Comparison of ENCODE assay signal across 9 cellular contexts in genomic region chr14:55448146-55448614, GRCh38. TPM values are rescaled to one million over a fixed set of nuclear protein-coding genes. Genes with fewer than 3 reads are reported as not detected.
DNase-seq lines count a peak whose midpoint lies in the region; TF ChIP-seq lines count a peak whose summit lies in the region.
"Had no signal": no experiment of that assay in that cellular context is flagged by ENCODE, and none has a peak within 500 bp of the region (broad histone marks: within the 10 kb centered on the region; RNA-seq: fewer than 3 reads in every experiment).

No MANE protein-coding gene starts in this region.

- no peaks in the 10 kb centered on the region for H3K27me3 ChIP-seq in WERI-Rb-1 (ENCODE audit: insufficient read depth, low read depth, severe bottlenecking)
- no peaks in the 10 kb centered on the region for H3K27me3 ChIP-seq in kidney epithelial cell (ENCODE audit: control insufficient read depth, insufficient read depth, low read length)
- no peaks in the 10 kb centered on the region for H3K27me3 ChIP-seq in vagina

- no peak for TF ChIP-seq CTCF in WERI-Rb-1 (IDR thresholded peaks at IDR 0.05; ENCODE audit: low read depth, low read length)
- TF ChIP-seq CTCF in kidney epithelial cell (IDR thresholded peaks at IDR 0.05; ENCODE audit: insufficient read depth, low read length, poor library complexity, severe bottlenecking), result no peak
- TF ChIP-seq CTCF in vagina (IDR thresholded peaks at IDR 0.05), result no peak

- DNase-seq in AG08395 (ENCODE audit: low spot score) (peak; percentile 89), HCEC 1CT (peak; percentile 87), WERI-Rb-1 (peak; percentile 33), kidney epithelial cell (ENCODE audit: low read depth) (peak; percentile 91), D341Med (ENCODE audit: low spot score) (no peak), vagina (ENCODE audit: extremely low spot score in 2 of 2) (no peak), NCI-H1417 treated with DMSO at 0.1 percent for 48 hours (lab: John Stamatoyannopoulos, UW) (no peak), UCSD-AML1 (lab: John Stamatoyannopoulos, UW; ENCODE audit: unreplicated experiment) (no peak)
- DNase-seq: T-helper 17 cell had no signal

- H3K9me3 ChIP-seq in WERI-Rb-1 (ENCODE audit: severe bottlenecking) (no peaks in the 10 kb centered on the region), vagina (no peaks in the 10 kb centered on the region)

- H3K4me1 ChIP-seq in vagina, result peaks cover 26% of the 10 kb centered on the region

- no peak for TF ChIP-seq POLR2A in vagina (IDR thresholded peaks at IDR 0.05)

- H3K36me3 ChIP-seq in WERI-Rb-1 (no peaks in the 10 kb centered on the region), kidney epithelial cell (ENCODE audit: control insufficient read depth, insufficient read depth, low read length) (no peaks in the 10 kb centered on the region), vagina (no peaks in the 10 kb centered on the region)

- H3K4me3 ChIP-seq in WERI-Rb-1 (ENCODE audit: low read depth, low read length), result no peak overlapping the region
- H3K4me3 ChIP-seq in kidney epithelial cell (ENCODE audit: low read depth, low read length), result no peak overlapping the region
- no peak overlapping the region for H3K4me3 ChIP-seq in vagina

- intact Hi-C loops in vagina (cut with DNase I), result no loop called here

- H3K27ac ChIP-seq in WERI-Rb-1 (no peak overlapping the region), vagina (no peak overlapping the region)

RNA-seq across cellular contexts. Expression of gene TBPL2, which starts 7.8 kb away (rescaled TPM):
- not detected in 2 replicates for total RNA-seq in kidney epithelial cell
- total RNA-seq in vagina, result not detected
- total RNA-seq: T-helper 17 cell had no signal

RNA-seq across cellular contexts. Expression of gene ATG14, which starts 36.5 kb away (rescaled TPM):
- total RNA-seq in kidney epithelial cell (12.1 and 12.5 TPM in 2 replicates), vagina (11.5 TPM)

Comparison
In these comparisons a context has a peak if more than half of its experiments do, and no peak if none do; other contexts are left out.
1. DNase-seq: peak in AG08395 (single experiment), HCEC 1CT (single experiment), WERI-Rb-1 (single experiment) and kidney epithelial cell (single experiment); none in D341Med (single experiment), vagina (0 of 2), NCI-H1417 treated with DMSO at 0.1 percent for 48 hours (single experiment) and UCSD-AML1 (single experiment).